Comparison of ENCODE assay signal across 8 cellular contexts in the genomic region with DNA sequence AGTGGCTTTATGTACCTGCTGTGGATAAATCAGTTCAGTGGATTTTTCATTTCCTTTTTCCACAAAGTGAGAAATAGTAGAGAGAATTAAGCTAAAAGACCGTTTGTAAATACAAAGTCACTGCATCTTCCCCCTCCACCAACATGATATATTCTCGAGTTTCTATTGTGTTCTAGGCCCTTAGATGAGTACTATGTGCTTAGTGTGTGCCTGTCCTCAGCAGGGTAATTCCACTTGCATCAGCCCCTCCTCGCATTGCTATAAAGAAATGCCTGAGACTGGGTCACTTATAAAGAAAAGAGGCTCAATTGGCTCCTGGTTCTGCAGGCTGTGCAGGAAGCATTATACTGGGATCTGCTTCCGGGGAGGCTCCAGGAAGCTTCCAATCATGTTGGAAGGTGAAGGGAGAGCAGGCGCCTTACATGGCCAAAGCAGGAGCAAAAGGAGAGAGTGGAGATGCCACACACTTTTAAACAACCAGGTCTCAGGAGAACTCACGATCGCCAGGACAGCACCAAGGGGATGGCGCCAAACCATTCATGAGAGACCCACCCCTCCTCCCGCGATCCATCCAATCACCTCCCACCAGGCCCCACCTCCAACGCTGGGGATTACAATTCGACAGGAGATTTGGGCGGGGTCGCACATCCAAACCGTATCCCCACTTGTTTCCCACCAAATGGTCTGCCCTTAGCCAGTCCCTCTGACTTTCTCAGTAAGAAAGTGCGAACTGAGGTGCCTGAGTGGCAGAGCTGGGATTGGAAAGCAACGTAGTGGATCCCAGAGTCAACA.
DNase-seq lines count a peak whose midpoint lies in the region; ATAC-seq and TF ChIP-seq lines count a peak whose summit lies in the region.

No MANE protein-coding gene starts in this region.

- H3K9me3 ChIP-seq in muscle layer of duodenum (ENCODE audit: control insufficient read depth in 1 of 2, low read length in 2 of 2): no peaks in the 10 kb centered on the region
- no peaks in the 10 kb centered on the region for H3K9me3 ChIP-seq in body of pancreas

- DNase-seq in AG10803 (ENCODE audit: low read depth) (no peak), NCI-H510A treated with DMSO at 0.1 percent for 48 hours (lab: John Stamatoyannopoulos, UW) (peak; percentile 48), dermis blood vessel endothelial cell (peak; percentile 16), pons (ENCODE audit: low spot score) (no peak), body of pancreas (no peak), middle frontal gyrus (ENCODE audit: extremely low spot score, low spot score) (no peak)

- ATAC-seq in GM21360 (IDR thresholded peaks at IDR 0.05; ENCODE audit: unreplicated experiment) (peak; percentile 43), body of pancreas (no peak)

- TF ChIP-seq CTCF in AG10803 (conservative IDR thresholded peaks at IDR 0.05; ENCODE audit: low read length) (no peak), body of pancreas (IDR thresholded peaks at IDR 0.05) (no peak)

- 37 to 39% methylated on average over 17 of the region's 17 CpGs for WGBS in body of pancreas, 2 donors

- H3K27me3 ChIP-seq in muscle layer of duodenum (ENCODE audit: low read depth, low read length) (no peaks in the 10 kb centered on the region), body of pancreas (no peaks in the 10 kb centered on the region)

- H3K27ac ChIP-seq in muscle layer of duodenum (ENCODE audit: low read length): no peak overlapping the region
- no peak overlapping the region for H3K27ac ChIP-seq in body of pancreas

- H3K4me1 ChIP-seq in muscle layer of duodenum (ENCODE audit: control insufficient read depth in 1 of 2, insufficient read depth in 2 of 2, low read length in 2 of 2): peaks cover 0 to 4% of the 10 kb centered on the region in 2 donors
- peaks cover 5% of the 10 kb centered on the region for H3K4me1 ChIP-seq in body of pancreas

- intact Hi-C loops in body of pancreas (cut with DNase I): loop anchor here (5.0 kb wide), 1 partner anchor 211 kb away; no protein-coding TSS in a partner anchor

- no peak for TF ChIP-seq POLR2A in body of pancreas (IDR thresholded peaks at IDR 0.05)

- H3K36me3 ChIP-seq in muscle layer of duodenum (ENCODE audit: control insufficient read depth in 1 of 2, insufficient read depth in 2 of 2, low read length in 2 of 2): no peaks in the 10 kb centered on the region
- H3K36me3 ChIP-seq in body of pancreas (replicated peaks in 1 of 2; ENCODE audit: insufficient read depth in 1 of 2, low read depth in 2 of 2): no peaks in the 10 kb centered on the region

- H3K4me3 ChIP-seq in AG10803 (ENCODE audit: low read length) (peak overlapping the region; percentile 60), muscle layer of duodenum (ENCODE audit: low read depth in 1 of 2, low read length in 2 of 2) (peak overlapping the region; percentile 43 to 52), body of pancreas (no peak overlapping the region)

Comparison
In these comparisons a context has a peak if more than half of its experiments do, and no peak if none do; other contexts are left out.
1. DNase-seq: peak in NCI-H510A treated with DMSO at 0.1 percent for 48 hours (single experiment) and dermis blood vessel endothelial cell (single experiment); none in AG10803 (single experiment), pons (single experiment), body of pancreas (0 of 4) and middle frontal gyrus (single experiment).
2. H3K4me3 ChIP-seq: peak in AG10803 (single experiment) and muscle layer of duodenum (2 of 2); none in body of pancreas (0 of 2).